In genomic region chr5:7868773-7869473, GRCh38 we compare ENCODE assay signal across 8 cellular contexts. TPM values are rescaled to one million over a fixed set of nuclear protein-coding genes. Genes with fewer than 3 reads are reported as not detected.
DNase-seq lines count a peak whose midpoint lies in the region; ATAC-seq and TF ChIP-seq lines count a peak whose summit lies in the region.

TSS of gene FASTKD3 (minus strand) at chr5:7869031. CDS start at chr5:7868083, 948 bp downstream.
TSS of gene MTRR (plus strand) at chr5:7869148. CDS start at chr5:7870795, 1,647 bp downstream.

- peak; percentile 94 for ATAC-seq in GM19043 (IDR thresholded peaks at IDR 0.05; ENCODE audit: low read depth, unreplicated experiment)
- peak; percentile 98 for ATAC-seq in HG03378 (IDR thresholded peaks at IDR 0.05; ENCODE audit: unreplicated experiment)

- peak within 1 kb of the TSS; percentile 80 for H3K4me3 ChIP-seq in AG10803 (ENCODE audit: low read length)
- peak within 1 kb of the TSS; percentile 86 for H3K4me3 ChIP-seq in kidney epithelial cell (ENCODE audit: low read depth, low read length)

- DNase-seq in AG10803 (ENCODE audit: low read depth) (peak; percentile 88), NCI-H460 (ENCODE audit: extremely low read depth, low read depth) (peak; percentile 90), cerebellar nuclear complex (lab: John Stamatoyannopoulos, UW) (peak; percentile 31 to 70), kidney epithelial cell (ENCODE audit: low read depth) (peak; percentile 71)
- peak; percentile 88 for DNase-seq in activated CD4-positive, CD25-positive, alpha-beta regulatory T cell treated with anti-CD3 and anti-CD28 coated beads, Interleukin-2, amount 50 U/mL, for 72 hours
- DNase-seq in stimulated activated CD4-positive, alpha-beta T cell treated with anti-CD3 and anti-CD28 coated beads, Interleukin-15, amount 100 ng/mL, for 48 hours (ENCODE audit: low read depth in 2 of 2) = peak; percentile 82 to 83

- no peak for TF ChIP-seq CTCF in AG10803 (conservative IDR thresholded peaks at IDR 0.05; ENCODE audit: low read length)
- TF ChIP-seq CTCF in kidney epithelial cell (IDR thresholded peaks at IDR 0.05; ENCODE audit: insufficient read depth, low read length, poor library complexity, severe bottlenecking) = no peak

- H3K36me3 ChIP-seq in kidney epithelial cell (ENCODE audit: control insufficient read depth, insufficient read depth, low read length) = no peaks in the 10 kb centered on the region

- H3K27me3 ChIP-seq in kidney epithelial cell (ENCODE audit: control insufficient read depth, insufficient read depth, low read length) = no peaks in the 10 kb centered on the region

RNA-seq across cellular contexts. Expression of gene FASTKD3, which starts in this region (rescaled TPM):
- 23.7 and 25.2 TPM in 2 replicates for total RNA-seq in NCI-H460 (2014; rRNA removed; shearing (Covaris generic))
- 36.2 and 41.1 TPM in 2 replicates for polyA plus RNA-seq in NCI-H460 (2014; cell fraction: nucleus; rRNA removed)
- 16.2 and 17.0 TPM in 2 replicates for total RNA-seq in kidney epithelial cell

RNA-seq across cellular contexts. Expression of gene MTRR, which starts in this region (rescaled TPM):
- total RNA-seq in NCI-H460 (2014; rRNA removed; shearing (Covaris generic)) = 69.5 and 88.2 TPM in 2 replicates
- 45.1 and 88.9 TPM in 2 replicates for polyA plus RNA-seq in NCI-H460 (2014; cell fraction: nucleus; rRNA removed)
- total RNA-seq in kidney epithelial cell = 20.7 and 23.6 TPM in 2 replicates

Comparison
In these comparisons a context has a peak if more than half of its experiments do, and no peak if none do; other contexts are left out.
1. Peak in every context shown above with its lines: DNase-seq, ATAC-seq and H3K4me3 ChIP-seq.